In genomic region chr15:90249123-90249863, GRCh38 we compare ENCODE assay signal across 8 cellular contexts. TPM values are rescaled to one million over a fixed set of nuclear protein-coding genes. Genes with fewer than 3 reads are reported as not detected.
A peak's percentile ranks its signal among the peaks of the same experiment; 100 is the strongest.
DNase-seq lines count a peak whose midpoint lies in the region; ATAC-seq lines count a peak whose summit lies in the region.

Gene TTLL13, plus strand, starts transcription at chr15:90249556. Its CDS starts 1,075 bp downstream, at chr15:90250631.

- ATAC-seq in HG03354 (IDR thresholded peaks at IDR 0.05; ENCODE audit: poor library complexity, severe bottlenecking, unreplicated experiment), result peak; percentile 54

- no peaks in the 10 kb centered on the region for H3K4me1 ChIP-seq in ectodermal cell (ENCODE audit: control insufficient read depth, insufficient read depth, low read length)

- peak; percentile 91 for DNase-seq in G401 (ENCODE audit: low spot score)
- peak; percentile 94 for DNase-seq in NCI-H69 (lab: John Stamatoyannopoulos, UW)
- peak; percentile 86 for DNase-seq in activated CD8-positive, alpha-beta memory T cell treated with anti-CD3 and anti-CD28 coated beads for 24 hours
- peak; percentile 85 to 93 for DNase-seq in lung microvascular endothelial cell (ENCODE audit: low read depth in 2 of 2)
- DNase-seq in stimulated activated CD4-positive, alpha-beta T cell treated with anti-CD3 and anti-CD28 coated beads, TNF-alpha, amount 100 ng/mL, for 1 hour (ENCODE audit: low read depth in 3 of 3, low spot score in 1 of 3), result peak in 2 of 3 donors; percentile 20 to 70
- DNase-seq in NK-92 treated with Interleukin-12 subunit alpha and Interleukin-12 subunit beta, amount 100 ng/mL, for 24 hours (lab: John Stamatoyannopoulos, UW), result no peak

- 4% methylated on average over 45 of the region's 45 CpGs for WGBS in ectodermal cell, 2 experiments

- H3K27me3 ChIP-seq in ectodermal cell (ENCODE audit: control insufficient read depth, insufficient read depth, low read length, poor library complexity, severe bottlenecking), result peaks cover 9% of the 10 kb centered on the region

- peak within 1 kb of the TSS; percentile 51 for H3K4me3 ChIP-seq in ectodermal cell (ENCODE audit: insufficient read depth, low read depth, low read length)

- H3K27ac ChIP-seq in ectodermal cell (ENCODE audit: insufficient read depth, low read depth, low read length, poor library complexity, severe bottlenecking), result no peak within 1 kb of the TSS

- no peaks in the 10 kb centered on the region for H3K36me3 ChIP-seq in ectodermal cell (ENCODE audit: control insufficient read depth, insufficient read depth, low read length)

- in situ Hi-C loops in G401 (cut with HindIII; ENCODE audit: low sequenced_read_pairs), result no loop called here

- H3K9me3 ChIP-seq in ectodermal cell (ENCODE audit: control insufficient read depth, low read length), result no peaks in the 10 kb centered on the region

RNA-seq across cellular contexts. Expression of gene TTLL13, which starts in this region (rescaled TPM):
- not detected in 2 replicates for total RNA-seq in G401 (2014; rRNA removed; shearing (Covaris generic))
- not detected for polyA plus RNA-seq in ectodermal cell (2013, experiment 1 of 4)
- not detected for polyA plus RNA-seq in ectodermal cell (2013, experiment 2 of 4)
- not detected for polyA plus RNA-seq in ectodermal cell (2013, experiment 3 of 4)
- polyA plus RNA-seq in ectodermal cell (2013, experiment 4 of 4), result not detected
- under 0.01 TPM in 2 replicates for total RNA-seq in lung microvascular endothelial cell

Comparison
In these comparisons a context has a peak if more than half of its experiments do, and no peak if none do; other contexts are left out.
1. Peak in DNase-seq in G401; RNA of the gene not detected or under 1 TPM.
2. Peak in DNase-seq in lung microvascular endothelial cell; RNA of the gene not detected or under 1 TPM.